In genomic region chr7:36137258-36137657, GRCh38 we compare ENCODE assay signal across 16 cellular contexts. TPM values are rescaled to one million over a fixed set of nuclear protein-coding genes. Genes with fewer than 3 reads are reported as not detected.
DNase-seq lines count a peak whose midpoint lies in the region; ATAC-seq, FAIRE-seq and TF ChIP-seq lines count a peak whose summit lies in the region.
"Had no signal": no experiment of that assay in that cellular context is flagged by ENCODE, and none has a peak within 500 bp of the region (broad histone marks: within the 10 kb centered on the region; RNA-seq: fewer than 3 reads in every experiment).

No MANE protein-coding gene starts in this region.

- no peaks in the 10 kb centered on the region for H3K9me1 ChIP-seq in K562 (ENCODE audit: control insufficient read depth, insufficient read depth, low read length)

- H3K4me2 ChIP-seq in K562 (ENCODE audit: insufficient read depth, low read length) = no peak overlapping the region
- H3K4me2 ChIP-seq: A549, KMS-11 had no signal

- POLR2A ChIA-PET in K562 (lab: Yijun Ruan, JAX) = no interaction called here

- no peak overlapping the region for H3K9ac ChIP-seq in K562 (ENCODE audit: insufficient read depth in 1 of 2, low read depth in 2 of 2, low read length in 2 of 2)
- H3K9ac ChIP-seq: KMS-11 had no signal

- CTCF ChIA-PET in K562 (lab: Yijun Ruan, JAX; ENCODE audit: low intra/inter-chr PET ratio) = interaction anchor here (0.6 kb wide), 1 partner anchor 155 kb away, joined by 3 read pairs; no protein-coding TSS in a partner anchor

- no TSS peak for BruUV-seq in K562 (replicated peaks; lab: Mats Ljungman, UMichigan)

- intact Hi-C loops in heart left ventricle (cut with DNase I) = no loop called here
- intact Hi-C loops in left ventricle myocardium inferior (cut with micrococcal nuclease) = no loop called here
- intact Hi-C loops in K562 (cut with micrococcal nuclease) = no loop called here
- intact Hi-C loops in mucosa of descending colon (cut with DNase I, micrococcal nuclease) = no loop called here

- TF ChIP-seq CTCF in heart left ventricle (IDR thresholded peaks at IDR 0.05) (no peak), left ventricle myocardium inferior (IDR thresholded peaks at IDR 0.05; ENCODE audit: borderline replicate concordance) (no peak), K562 (IDR thresholded peaks at IDR 0.05 in 2 of 3, conservative IDR thresholded peaks at IDR 0.05 in 1 of 3; ENCODE audit: insufficient read depth in 2 of 3, low read depth in 1 of 3, low read length in 3 of 3) (no peak), mucosa of descending colon (IDR thresholded peaks at IDR 0.05) (no peak)

- H4K20me1 ChIP-seq in K562 (replicated peaks; ENCODE audit: control insufficient read depth, insufficient read depth, low read length) = no peaks in the 10 kb centered on the region

- H3K79me2 ChIP-seq in K562 (ENCODE audit: control insufficient read depth, insufficient read depth, low read length) = no peaks in the 10 kb centered on the region

- H3K4me3 ChIP-seq in heart left ventricle (no peak overlapping the region), left ventricle myocardium inferior (no peak overlapping the region), K562 (no peak overlapping the region), mucosa of descending colon (no peak overlapping the region)
- H3K4me3 ChIP-seq: A549, SK-N-MC had no signal

- H3K4me1 ChIP-seq in heart left ventricle (peaks cover 0 to 11% (median 0%) of the 10 kb centered on the region in 12 donors), left ventricle myocardium inferior (peaks cover 12% of the 10 kb centered on the region), K562 (replicated peaks in 1 of 2; ENCODE audit: control insufficient read depth in 2 of 2, insufficient read depth in 2 of 2, low read length in 2 of 2) (no peaks in the 10 kb centered on the region), mucosa of descending colon (ENCODE audit: low read depth) (no peaks in the 10 kb centered on the region)
- H3K4me1 ChIP-seq: A549 had no signal

- in situ Hi-C loops in K562 (cut with MboI) = no loop called here

- ATAC-seq in heart left ventricle = peak in 3 of 4 donors; percentile 34 to 36 (median 36)
- no peak for ATAC-seq in K562
- ATAC-seq in mucosa of descending colon = peak; percentile 40
- ATAC-seq in GM18861 (IDR thresholded peaks at IDR 0.05; ENCODE audit: unreplicated experiment) = no peak
- ATAC-seq: A549, PC-3 had no signal

- TF ChIP-seq POLR2A in heart left ventricle (IDR thresholded peaks at IDR 0.05) (no peak), K562 (conservative IDR thresholded peaks at IDR 0.05) (no peak)

- H3K36me3 ChIP-seq in heart left ventricle (no peaks in the 10 kb centered on the region), left ventricle myocardium inferior (no peaks in the 10 kb centered on the region), K562 (ENCODE audit: control insufficient read depth, insufficient read depth, low read length) (no peaks in the 10 kb centered on the region), mucosa of descending colon (ENCODE audit: low read depth) (no peaks in the 10 kb centered on the region)

- H3K27ac ChIP-seq in heart left ventricle (no peak overlapping the region), left ventricle myocardium inferior (replicated peaks) (no peak overlapping the region), K562 (ENCODE audit: extremely low read depth, low read depth, low read length) (no peak overlapping the region)
- H3K27ac ChIP-seq: A549, KMS-11, SK-N-MC had no signal

- H3K27me3 ChIP-seq in heart left ventricle (no peaks in the 10 kb centered on the region), left ventricle myocardium inferior (ENCODE audit: low read depth) (no peaks in the 10 kb centered on the region), K562 (ENCODE audit: control insufficient read depth in 2 of 2, insufficient read depth in 2 of 2, low read length in 2 of 2) (peaks cover 7 to 13% of the 10 kb centered on the region in 2 experiments)

- no peak for TF ChIP-seq RAD21 in K562 (CRISPR knock-in tag; conservative IDR thresholded peaks at IDR 0.05 in 1 of 2, IDR thresholded peaks at IDR 0.05 in 1 of 2)

- H2AFZ ChIP-seq in K562 (ENCODE audit: low read depth, low read length) = no peak overlapping the region

- DNase-seq in heart left ventricle = no peak
- no peak for DNase-seq in left ventricle myocardium inferior
- DNase-seq in K562 (ENCODE audit: extremely low read depth in 1 of 4, low spot score in 3 of 4) = no peak
- DNase-seq in mucosa of descending colon = no peak
- no peak for DNase-seq in DMS79 treated with DMSO at 0.1 percent for 48 hours (lab: John Stamatoyannopoulos, UW)
- no peak for DNase-seq in activated CD4-positive, alpha-beta T cell treated with anti-CD3 and anti-CD28 coated beads for 48 hours
- DNase-seq: NCI-H1436, NCI-H2029, NCI-H345, NCI-H526, PC-3, SHP77 treated with DMSO at 0.1 percent for 48 hours had no signal

- TF ChIP-seq EP300 in K562 (IDR thresholded peaks at IDR 0.05; ENCODE audit: low read length) = no peak

- no peak for FAIRE-seq in K562 (lab: Jason Lieb, UNC)
- FAIRE-seq: A549 had no signal

- H3K9me3 ChIP-seq in heart left ventricle (peaks cover 0 to 7% (median 0%) of the 10 kb centered on the region in 12 donors), left ventricle myocardium inferior (replicated peaks) (peaks cover 12% of the 10 kb centered on the region), K562 (replicated peaks; ENCODE audit: control insufficient read depth, insufficient read depth, low read depth, low read length) (no peaks in the 10 kb centered on the region), mucosa of descending colon (no peaks in the 10 kb centered on the region)
- H3K9me3 ChIP-seq: A549 had no signal

TF ChIP-seq in K562, 482 proteins besides CTCF, POLR2A, EP300 and RAD21:
- TF ChIP-seq TEAD4 (IDR thresholded peaks at IDR 0.05; ENCODE audit: low read length) (peak; percentile 23; the same call in 1 of the 2 replicates), TEAD4 (CRISPR knock-in tag; IDR thresholded peaks at IDR 0.05; ENCODE audit: borderline replicate concordance) (no peak), KDM4B (IDR thresholded peaks at IDR 0.05; ENCODE audit: borderline replicate concordance in 2 of 2, low read depth in 1 of 2) (no peak), THRB (CRISPR knock-in tag; conservative IDR thresholded peaks at IDR 0.05) (no peak), POLR2AphosphoS5 (IDR thresholded peaks at IDR 0.05; ENCODE audit: control insufficient read depth, insufficient read depth, low read depth, low read length) (no peak), E2F6 (IDR thresholded peaks at IDR 0.05; ENCODE audit: borderline replicate concordance in 1 of 2, extremely low read depth in 1 of 2, insufficient read depth in 1 of 2, insufficient read length in 1 of 2, low read depth in 1 of 2, low read length in 1 of 2, poor library complexity in 1 of 2, severe bottlenecking in 1 of 2) (no peak), ZEB2 (IDR thresholded peaks at IDR 0.05) (no peak), RCOR1 (IDR thresholded peaks at IDR 0.05; ENCODE audit: borderline replicate concordance in 1 of 2, low read depth in 2 of 2, low read length in 2 of 2) (no peak), SP1 (CRISPR knock-in tag; IDR thresholded peaks at IDR 0.05) (no peak), CBFA2T3 (IDR thresholded peaks at IDR 0.05) (peak; percentile 51), SMARCA5 (IDR thresholded peaks at IDR 0.05) (no peak), ZNF780A (CRISPR knock-in tag; IDR thresholded peaks at IDR 0.05) (no peak)

RNA-seq across cellular contexts. Expression of gene EEPD1, which starts 15.8 kb away (rescaled TPM):
- total RNA-seq in heart left ventricle = 10 to 100 TPM in 3 of 9 donors, 1 to 10 TPM in 6; 3.7 to 12.2 (median 7.7) TPM
- 1 to 10 TPM; 5.5 to 8.2 TPM for polyA plus RNA-seq in heart left ventricle
- total RNA-seq in left ventricle myocardium inferior = 7.1 TPM
- 0.77 and 1.5 TPM in 2 replicates for total RNA-seq in K562 (2011; cell fraction: chromatin; rRNA removed; ENCODE audit: low replicate concordance)
- total RNA-seq in K562 (2011; cell fraction: nucleolus; rRNA removed) = 1.3 and 1.5 TPM in 2 replicates
- total RNA-seq in K562 (2011; cell fraction: nucleoplasm; rRNA removed) = 1.0 and 1.2 TPM in 2 replicates
- total RNA-seq in K562 (2014; rRNA removed) = 0.78 and 1.5 TPM in 2 replicates
- 0.38 and 0.84 TPM in 2 replicates for total RNA-seq in K562 (2014; rRNA removed; fragmentation: Illumina TruSeq; extraction: Trizol)
- total RNA-seq in K562 (2015; rRNA removed; fragmentation: Illumina TruSeq; extraction: Trizol) = 0.68 and 0.76 TPM in 2 replicates
- total RNA-seq in K562 (2021) = 0.71 and 1.9 TPM in 2 replicates
- polyA plus RNA-seq in K562 (2011; rRNA removed) = 0.33 and 0.42 TPM in 2 replicates
- 0.22 and 0.52 TPM in 2 replicates for polyA plus RNA-seq in K562 (2011; cell fraction: cytosol; rRNA removed)
- 0.67 and 0.71 TPM in 2 replicates for polyA plus RNA-seq in K562 (2011; cell fraction: nucleus; rRNA removed)
- 0.72 and 0.91 TPM in 2 replicates for polyA plus RNA-seq in K562 (2012)
- polyA plus RNA-seq in K562 (2014; fragmentation: Illumina TruSeq; extraction: Trizol) = 0.70 and 0.75 TPM in 2 replicates
- polyA plus RNA-seq in K562 (2014; fragmentation: Nextera tagmentation; extraction: Ambion mirVana) = under 1 TPM in 1 of 2 experiments, not detected in 1; 0.01 TPM
- polyA plus RNA-seq in K562 (2014; rRNA removed) = 0.85 and 1.1 TPM in 2 replicates
- 0.21 and 0.46 TPM in 2 replicates for polyA minus RNA-seq in K562 (2011; rRNA and poly(A)+ RNA removed)
- 0.82 TPM in 1 of 2 replicates, not detected in the other for polyA minus RNA-seq in K562 (2011; cell fraction: cytosol; rRNA and poly(A)+ RNA removed)
- 0.81 and 1.1 TPM in 2 replicates for polyA minus RNA-seq in K562 (2011; cell fraction: nucleus; rRNA and poly(A)+ RNA removed)
- total RNA-seq in mucosa of descending colon = 10 to 100 TPM in 2 of 3 donors, 1 to 10 TPM in 1; 9.9 to 16.8 (median 16.3) TPM

Comparison
In these comparisons a context has a peak if more than half of its experiments do, and no peak if none do; other contexts are left out.
1. ATAC-seq: peak in heart left ventricle (3 of 4) and mucosa of descending colon (single experiment); none in K562 (single experiment) and GM18861 (single experiment).